1 cellular context compared by ENCODE assay signal in the genomic region with DNA sequence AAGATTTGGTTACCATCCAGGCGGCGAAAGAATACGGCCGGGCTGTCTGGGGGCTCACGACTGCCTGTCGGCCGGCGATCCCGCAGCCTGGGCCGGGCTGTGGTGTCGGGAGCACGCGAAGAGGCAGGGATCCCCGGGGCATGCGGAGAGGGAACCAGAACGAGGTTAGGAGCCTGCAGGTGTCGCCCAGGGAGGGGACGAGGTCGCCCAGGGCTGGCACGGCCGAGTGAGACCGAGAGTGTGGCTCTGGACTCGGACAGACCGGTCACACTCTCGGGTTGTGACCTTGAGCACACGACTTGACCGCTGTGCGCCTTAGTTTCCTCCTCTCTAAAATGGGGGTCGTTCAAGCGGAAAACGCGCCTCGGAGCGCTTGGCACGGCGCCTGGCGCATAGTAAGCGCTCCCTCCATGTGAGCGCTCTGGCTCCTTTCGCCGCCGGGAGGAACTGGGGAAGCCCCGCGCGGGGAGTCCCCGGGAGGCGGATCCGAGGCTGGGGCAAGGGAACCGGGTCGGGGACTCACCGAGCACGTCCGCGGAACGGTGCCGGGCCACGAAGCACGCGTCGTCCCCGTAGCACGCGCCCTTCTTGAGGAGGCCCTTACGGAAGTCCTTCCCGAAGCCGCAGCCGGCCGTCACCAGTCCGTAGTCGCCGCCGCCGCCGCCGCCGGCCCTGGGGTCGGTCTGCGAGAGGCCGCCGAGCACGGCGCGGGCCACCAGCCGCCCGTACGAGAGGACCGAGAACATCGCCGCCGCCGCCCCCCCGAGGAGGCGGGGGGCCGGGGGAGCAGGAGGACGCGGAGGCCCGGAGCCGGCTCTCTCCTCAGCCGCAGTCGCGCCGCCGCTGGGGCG.
TF ChIP-seq lines count a peak whose summit lies in the region.

No MANE protein-coding gene starts in this region.

TF ChIP-seq in HepG2, 621 proteins besides CTCF, POLR2A, EP300 and RAD21 (continued from another document and continues in another):
- TF ChIP-seq, protein P1, sequence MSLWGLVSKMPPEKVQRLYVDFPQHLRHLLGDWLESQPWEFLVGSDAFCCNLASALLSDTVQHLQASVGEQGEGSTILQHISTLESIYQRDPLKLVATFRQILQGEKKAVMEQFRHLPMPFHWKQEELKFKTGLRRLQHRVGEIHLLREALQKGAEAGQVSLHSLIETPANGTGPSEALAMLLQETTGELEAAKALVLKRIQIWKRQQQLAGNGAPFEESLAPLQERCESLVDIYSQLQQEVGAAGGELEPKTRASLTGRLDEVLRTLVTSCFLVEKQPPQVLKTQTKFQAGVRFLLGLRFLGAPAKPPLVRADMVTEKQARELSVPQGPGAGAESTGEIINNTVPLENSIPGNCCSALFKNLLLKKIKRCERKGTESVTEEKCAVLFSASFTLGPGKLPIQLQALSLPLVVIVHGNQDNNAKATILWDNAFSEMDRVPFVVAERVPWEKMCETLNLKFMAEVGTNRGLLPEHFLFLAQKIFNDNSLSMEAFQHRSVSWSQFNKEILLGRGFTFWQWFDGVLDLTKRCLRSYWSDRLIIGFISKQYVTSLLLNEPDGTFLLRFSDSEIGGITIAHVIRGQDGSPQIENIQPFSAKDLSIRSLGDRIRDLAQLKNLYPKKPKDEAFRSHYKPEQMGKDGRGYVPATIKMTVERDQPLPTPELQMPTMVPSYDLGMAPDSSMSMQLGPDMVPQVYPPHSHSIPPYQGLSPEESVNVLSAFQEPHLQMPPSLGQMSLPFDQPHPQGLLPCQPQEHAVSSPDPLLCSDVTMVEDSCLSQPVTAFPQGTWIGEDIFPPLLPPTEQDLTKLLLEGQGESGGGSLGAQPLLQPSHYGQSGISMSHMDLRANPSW (CRISPR knock-in tag; IDR thresholded peaks at IDR 0.05; ENCODE audit: borderline replicate concordance), result no peak
- TF ChIP-seq, protein P2, sequence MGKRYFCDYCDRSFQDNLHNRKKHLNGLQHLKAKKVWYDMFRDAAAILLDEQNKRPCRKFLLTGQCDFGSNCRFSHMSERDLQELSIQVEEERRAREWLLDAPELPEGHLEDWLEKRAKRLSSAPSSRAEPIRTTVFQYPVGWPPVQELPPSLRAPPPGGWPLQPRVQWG (CRISPR knock-in tag; IDR thresholded peaks at IDR 0.05; ENCODE audit: borderline replicate concordance, low read depth), result no peak
- TF ChIP-seq, protein P3, sequence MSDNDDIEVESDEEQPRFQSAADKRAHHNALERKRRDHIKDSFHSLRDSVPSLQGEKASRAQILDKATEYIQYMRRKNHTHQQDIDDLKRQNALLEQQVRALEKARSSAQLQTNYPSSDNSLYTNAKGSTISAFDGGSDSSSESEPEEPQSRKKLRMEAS (IDR thresholded peaks at IDR 0.05), result 0 out of 2 replicates have a peak, but pooled peaks have one; percentile 22
- TF ChIP-seq ZNF441 (CRISPR knock-in tag; IDR thresholded peaks at IDR 0.05; ENCODE audit: borderline replicate concordance), result peak; percentile 40; the same call in 1 of the 2 replicates
- no peak for TF ChIP-seq KLF6 (CRISPR knock-in tag; IDR thresholded peaks at IDR 0.05)
- TF ChIP-seq, protein P4, sequence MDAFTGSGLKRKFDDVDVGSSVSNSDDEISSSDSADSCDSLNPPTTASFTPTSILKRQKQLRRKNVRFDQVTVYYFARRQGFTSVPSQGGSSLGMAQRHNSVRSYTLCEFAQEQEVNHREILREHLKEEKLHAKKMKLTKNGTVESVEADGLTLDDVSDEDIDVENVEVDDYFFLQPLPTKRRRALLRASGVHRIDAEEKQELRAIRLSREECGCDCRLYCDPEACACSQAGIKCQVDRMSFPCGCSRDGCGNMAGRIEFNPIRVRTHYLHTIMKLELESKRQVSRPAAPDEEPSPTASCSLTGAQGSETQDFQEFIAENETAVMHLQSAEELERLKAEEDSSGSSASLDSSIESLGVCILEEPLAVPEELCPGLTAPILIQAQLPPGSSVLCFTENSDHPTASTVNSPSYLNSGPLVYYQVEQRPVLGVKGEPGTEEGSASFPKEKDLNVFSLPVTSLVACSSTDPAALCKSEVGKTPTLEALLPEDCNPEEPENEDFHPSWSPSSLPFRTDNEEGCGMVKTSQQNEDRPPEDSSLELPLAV (CRISPR knock-in tag; conservative IDR thresholded peaks at IDR 0.05; ENCODE audit: low read depth), result no peak
- peak; percentile 82; the same call in 1 of the 2 replicates for TF ChIP-seq ESRRA (CRISPR knock-in tag; IDR thresholded peaks at IDR 0.05; ENCODE audit: low read depth)
- TF ChIP-seq NR2F1 (CRISPR knock-in tag; IDR thresholded peaks at IDR 0.05), result no peak
- 0 out of 2 replicates have a peak, but pooled peaks have one; percentile 32 for TF ChIP-seq ZNF788 (CRISPR knock-in tag; IDR thresholded peaks at IDR 0.05; ENCODE audit: borderline replicate concordance)
- TF ChIP-seq, protein P5, sequence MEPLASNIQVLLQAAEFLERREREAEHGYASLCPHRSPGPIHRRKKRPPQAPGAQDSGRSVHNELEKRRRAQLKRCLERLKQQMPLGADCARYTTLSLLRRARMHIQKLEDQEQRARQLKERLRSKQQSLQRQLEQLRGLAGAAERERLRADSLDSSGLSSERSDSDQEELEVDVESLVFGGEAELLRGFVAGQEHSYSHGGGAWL (CRISPR knock-in tag; IDR thresholded peaks at IDR 0.05), result peak; percentile 31; the same call in 1 of the 2 replicates
- TF ChIP-seq, protein P6, sequence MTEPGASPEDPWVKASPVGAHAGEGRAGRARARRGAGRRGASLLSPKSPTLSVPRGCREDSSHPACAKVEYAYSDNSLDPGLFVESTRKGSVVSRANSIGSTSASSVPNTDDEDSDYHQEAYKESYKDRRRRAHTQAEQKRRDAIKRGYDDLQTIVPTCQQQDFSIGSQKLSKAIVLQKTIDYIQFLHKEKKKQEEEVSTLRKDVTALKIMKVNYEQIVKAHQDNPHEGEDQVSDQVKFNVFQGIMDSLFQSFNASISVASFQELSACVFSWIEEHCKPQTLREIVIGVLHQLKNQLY (CRISPR knock-in tag; IDR thresholded peaks at IDR 0.05), result no peak
- TF ChIP-seq MTA1 (CRISPR knock-in tag; IDR thresholded peaks at IDR 0.05; ENCODE audit: borderline replicate concordance), result peak; percentile 49; the same call in 1 of the 2 replicates
- no peak for TF ChIP-seq HMG20A (CRISPR knock-in tag; IDR thresholded peaks at IDR 0.05; ENCODE audit: borderline replicate concordance)
- 0 out of 2 replicates have a peak, but pooled peaks have one; percentile 17 for TF ChIP-seq ZNF235 (CRISPR knock-in tag; IDR thresholded peaks at IDR 0.05; ENCODE audit: borderline replicate concordance)
- no peak; the same call in 1 of the 2 replicates for TF ChIP-seq ZBTB38 (CRISPR knock-in tag; IDR thresholded peaks at IDR 0.05)
- TF ChIP-seq ZFAT (CRISPR knock-in tag; conservative IDR thresholded peaks at IDR 0.05), result 0 out of 2 replicates have a peak, but pooled peaks have one; percentile 30
- TF ChIP-seq ZSCAN21 (CRISPR knock-in tag; IDR thresholded peaks at IDR 0.05; ENCODE audit: borderline replicate concordance), result no peak
- no peak for TF ChIP-seq GTF2F1 (IDR thresholded peaks at IDR 0.05; ENCODE audit: low read length)
- TF ChIP-seq HNRNPL (IDR thresholded peaks at IDR 0.05; ENCODE audit: low read depth, low read length), result 0 out of 2 replicates have a peak, but pooled peaks have one; percentile 73
- peak; percentile 73 for TF ChIP-seq ZFX (CRISPR knock-in tag; IDR thresholded peaks at IDR 0.05; ENCODE audit: low read depth)
- TF ChIP-seq, protein P7, sequence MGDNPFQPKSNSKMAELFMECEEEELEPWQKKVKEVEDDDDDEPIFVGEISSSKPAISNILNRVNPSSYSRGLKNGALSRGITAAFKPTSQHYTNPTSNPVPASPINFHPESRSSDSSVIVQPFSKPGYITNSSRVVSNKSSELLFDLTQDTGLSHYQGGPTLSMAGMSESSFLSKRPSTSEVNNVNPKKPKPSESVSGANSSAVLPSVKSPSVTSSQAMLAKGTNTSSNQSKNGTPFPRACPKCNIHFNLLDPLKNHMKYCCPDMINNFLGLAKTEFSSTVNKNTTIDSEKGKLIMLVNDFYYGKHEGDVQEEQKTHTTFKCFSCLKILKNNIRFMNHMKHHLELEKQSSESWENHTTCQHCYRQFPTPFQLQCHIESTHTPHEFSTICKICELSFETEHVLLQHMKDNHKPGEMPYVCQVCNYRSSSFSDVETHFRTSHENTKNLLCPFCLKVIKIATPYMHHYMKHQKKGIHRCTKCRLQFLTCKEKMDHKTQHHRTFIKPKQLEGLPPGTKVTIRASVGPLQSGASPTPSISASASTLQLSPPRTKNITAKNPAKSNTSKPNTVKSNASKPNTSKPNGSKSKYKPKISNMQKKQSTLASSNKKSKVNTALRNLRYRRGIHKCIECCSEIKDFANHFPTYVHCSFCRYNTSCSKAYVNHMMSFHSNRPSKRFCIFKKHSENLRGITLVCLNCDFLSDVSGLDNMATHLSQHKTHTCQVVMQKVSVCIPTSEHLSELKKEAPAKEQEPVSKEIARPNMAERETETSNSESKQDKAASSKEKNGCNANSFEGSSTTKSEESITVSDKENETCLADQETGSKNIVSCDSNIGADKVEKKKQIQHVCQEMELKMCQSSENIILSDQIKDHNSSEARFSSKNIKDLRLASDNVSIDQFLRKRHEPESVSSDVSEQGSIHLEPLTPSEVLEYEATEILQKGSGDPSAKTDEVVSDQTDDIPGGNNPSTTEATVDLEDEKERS (CRISPR knock-in tag; IDR thresholded peaks at IDR 0.05), result peak; percentile 38; the same call in 1 of the 2 replicates
- TF ChIP-seq, protein P8, sequence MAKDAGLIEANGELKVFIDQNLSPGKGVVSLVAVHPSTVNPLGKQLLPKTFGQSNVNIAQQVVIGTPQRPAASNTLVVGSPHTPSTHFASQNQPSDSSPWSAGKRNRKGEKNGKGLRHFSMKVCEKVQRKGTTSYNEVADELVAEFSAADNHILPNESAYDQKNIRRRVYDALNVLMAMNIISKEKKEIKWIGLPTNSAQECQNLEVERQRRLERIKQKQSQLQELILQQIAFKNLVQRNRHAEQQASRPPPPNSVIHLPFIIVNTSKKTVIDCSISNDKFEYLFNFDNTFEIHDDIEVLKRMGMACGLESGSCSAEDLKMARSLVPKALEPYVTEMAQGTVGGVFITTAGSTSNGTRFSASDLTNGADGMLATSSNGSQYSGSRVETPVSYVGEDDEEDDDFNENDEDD (CRISPR knock-in tag; IDR thresholded peaks at IDR 0.05; ENCODE audit: borderline replicate concordance), result 0 out of 2 replicates have a peak, but pooled peaks have one; percentile 14
- TF ChIP-seq ASH2L (IDR thresholded peaks at IDR 0.05; ENCODE audit: insufficient read length, low read depth, low read length), result peak; percentile 67
- peak; percentile 71 for TF ChIP-seq ZNF543 (CRISPR knock-in tag; IDR thresholded peaks at IDR 0.05)
- no peak for TF ChIP-seq ZNF749 (CRISPR knock-in tag; IDR thresholded peaks at IDR 0.05; ENCODE audit: borderline replicate concordance)
- TF ChIP-seq ZNF598 (CRISPR knock-in tag; IDR thresholded peaks at IDR 0.05; ENCODE audit: borderline replicate concordance), result peak; percentile 63; the same call in 1 of the 2 replicates
- TF ChIP-seq ZNF780A (CRISPR knock-in tag; IDR thresholded peaks at IDR 0.05), result no peak
- TF ChIP-seq, protein P9, sequence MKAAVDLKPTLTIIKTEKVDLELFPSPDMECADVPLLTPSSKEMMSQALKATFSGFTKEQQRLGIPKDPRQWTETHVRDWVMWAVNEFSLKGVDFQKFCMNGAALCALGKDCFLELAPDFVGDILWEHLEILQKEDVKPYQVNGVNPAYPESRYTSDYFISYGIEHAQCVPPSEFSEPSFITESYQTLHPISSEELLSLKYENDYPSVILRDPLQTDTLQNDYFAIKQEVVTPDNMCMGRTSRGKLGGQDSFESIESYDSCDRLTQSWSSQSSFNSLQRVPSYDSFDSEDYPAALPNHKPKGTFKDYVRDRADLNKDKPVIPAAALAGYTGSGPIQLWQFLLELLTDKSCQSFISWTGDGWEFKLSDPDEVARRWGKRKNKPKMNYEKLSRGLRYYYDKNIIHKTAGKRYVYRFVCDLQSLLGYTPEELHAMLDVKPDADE (CRISPR knock-in tag; IDR thresholded peaks at IDR 0.05), result 0 out of 2 replicates have a peak, but pooled peaks have one; percentile 12
- TF ChIP-seq ZIK1 (CRISPR knock-in tag; IDR thresholded peaks at IDR 0.05; ENCODE audit: borderline replicate concordance, low read depth), result no peak
- TF ChIP-seq RXRA (CRISPR knock-in tag; IDR thresholded peaks at IDR 0.05), result 0 out of 2 replicates have a peak, but pooled peaks have one; percentile 24
- TF ChIP-seq, protein P10, sequence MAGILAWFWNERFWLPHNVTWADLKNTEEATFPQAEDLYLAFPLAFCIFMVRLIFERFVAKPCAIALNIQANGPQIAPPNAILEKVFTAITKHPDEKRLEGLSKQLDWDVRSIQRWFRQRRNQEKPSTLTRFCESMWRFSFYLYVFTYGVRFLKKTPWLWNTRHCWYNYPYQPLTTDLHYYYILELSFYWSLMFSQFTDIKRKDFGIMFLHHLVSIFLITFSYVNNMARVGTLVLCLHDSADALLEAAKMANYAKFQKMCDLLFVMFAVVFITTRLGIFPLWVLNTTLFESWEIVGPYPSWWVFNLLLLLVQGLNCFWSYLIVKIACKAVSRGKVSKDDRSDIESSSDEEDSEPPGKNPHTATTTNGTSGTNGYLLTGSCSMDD (CRISPR knock-in tag; IDR thresholded peaks at IDR 0.05), result no peak
- TF ChIP-seq GPN1 (CRISPR knock-in tag; IDR thresholded peaks at IDR 0.05; ENCODE audit: borderline replicate concordance), result peak; percentile 24; the same call in 1 of the 2 replicates
- no peak; the same call in 1 of the 2 replicates for TF ChIP-seq ZBTB42 (CRISPR knock-in tag; IDR thresholded peaks at IDR 0.05)
- TF ChIP-seq MEIS2 (CRISPR knock-in tag; IDR thresholded peaks at IDR 0.05), result no peak
- TF ChIP-seq, protein P11, sequence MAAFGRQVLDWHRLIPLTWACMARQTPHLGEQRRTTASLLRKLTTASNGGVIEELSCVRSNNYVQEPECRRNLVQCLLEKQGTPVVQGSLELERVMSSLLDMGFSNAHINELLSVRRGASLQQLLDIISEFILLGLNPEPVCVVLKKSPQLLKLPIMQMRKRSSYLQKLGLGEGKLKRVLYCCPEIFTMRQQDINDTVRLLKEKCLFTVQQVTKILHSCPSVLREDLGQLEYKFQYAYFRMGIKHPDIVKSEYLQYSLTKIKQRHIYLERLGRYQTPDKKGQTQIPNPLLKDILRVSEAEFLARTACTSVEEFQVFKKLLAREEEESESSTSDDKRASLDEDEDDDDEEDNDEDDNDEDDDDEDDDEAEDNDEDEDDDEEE (CRISPR knock-in tag; IDR thresholded peaks at IDR 0.05), result 0 out of 2 replicates have a peak, but pooled peaks have one; percentile 49
- TF ChIP-seq ZNF652 (CRISPR knock-in tag; IDR thresholded peaks at IDR 0.05; ENCODE audit: borderline replicate concordance, low read depth), result no peak
- TF ChIP-seq ZNF138 (CRISPR knock-in tag; IDR thresholded peaks at IDR 0.05; ENCODE audit: low read depth), result 0 out of 2 replicates have a peak, but pooled peaks have one; percentile 13
- TF ChIP-seq ZNF292 (CRISPR knock-in tag; IDR thresholded peaks at IDR 0.05; ENCODE audit: borderline replicate concordance, low read depth), result peak; percentile 58; the same call in 1 of the 2 replicates
- no peak for TF ChIP-seq ZNF33B (CRISPR knock-in tag; IDR thresholded peaks at IDR 0.05)
- TF ChIP-seq TAF1 (CRISPR knock-in tag; IDR thresholded peaks at IDR 0.05), result peak; percentile 42; the same call in 1 of the 2 replicates
- no peak for TF ChIP-seq PCBP1 (IDR thresholded peaks at IDR 0.05; ENCODE audit: borderline replicate concordance, low read depth, low read length)
- TF ChIP-seq TP53 (CRISPR knock-in tag; conservative IDR thresholded peaks at IDR 0.05), result 0 out of 2 replicates have a peak, but pooled peaks have one; percentile 39
- TF ChIP-seq NR1H2 (CRISPR knock-in tag; IDR thresholded peaks at IDR 0.05; ENCODE audit: borderline replicate concordance, low read depth), result 0 out of 2 replicates have a peak, but pooled peaks have one; percentile 29
